8 cellular contexts compared by ENCODE assay signal in the genomic region with DNA sequence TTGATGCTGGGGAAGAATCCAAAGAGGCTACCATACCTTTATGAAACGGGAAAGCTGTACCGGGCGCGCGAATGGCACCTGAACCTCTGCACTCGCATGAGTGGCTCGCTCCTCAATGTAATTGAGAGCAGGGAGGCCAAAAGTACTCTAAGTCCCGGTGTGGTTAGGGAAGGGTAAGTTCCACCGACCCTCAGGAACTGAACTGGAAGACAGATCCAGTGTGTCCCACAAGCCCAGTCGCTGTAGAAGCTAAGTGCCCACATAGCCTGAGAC. TPM values are rescaled to one million over a fixed set of nuclear protein-coding genes. Genes with fewer than 3 reads are reported as not detected.
DNase-seq lines count a peak whose midpoint lies in the region; ATAC-seq and TF ChIP-seq lines count a peak whose summit lies in the region.

No MANE protein-coding gene starts in this region.

- no peaks in the 10 kb centered on the region for H3K9me3 Mint-ChIP-seq in memory B cell

- no peak for TF ChIP-seq POLR2A in vagina (IDR thresholded peaks at IDR 0.05)

- peaks cover 3% of the 10 kb centered on the region for H3K36me3 Mint-ChIP-seq in memory B cell

- H3K4me1 Mint-ChIP-seq in memory B cell: peaks cover 41% of the 10 kb centered on the region

- H3K27me3 Mint-ChIP-seq in memory B cell: no peaks in the 10 kb centered on the region

- peak overlapping the region; percentile 98 for H3K27ac Mint-ChIP-seq in memory B cell

- in situ Hi-C loops in GM13976 (cut with MboI; ENCODE audit: low sequenced_read_pairs, unreplicated experiment): no loop called here

- peaks cover 51% of the 10 kb centered on the region for H3K4me1 ChIP-seq in vagina

- DNase-seq in ELR (ENCODE audit: low read depth) (peak; percentile 36), NCI-H526 treated with DMSO at 0.1 percent for 48 hours (lab: John Stamatoyannopoulos, UW) (peak; percentile 65), memory B cell (ENCODE audit: low spot score in 2 of 2) (no peak), vagina (ENCODE audit: extremely low spot score in 2 of 2) (no peak), GM13976 (ENCODE audit: low spot score) (no peak)
- DNase-seq in central memory CD4-positive, alpha-beta T cell: peak; percentile 3

- H3K27ac ChIP-seq in vagina: peak overlapping the region; percentile 97

- ATAC-seq in memory B cell (ENCODE audit: low read depth) (no peak), GM18873 (IDR thresholded peaks at IDR 0.05; ENCODE audit: low FRiP score, unreplicated experiment) (no peak), GM21737 (IDR thresholded peaks at IDR 0.05; ENCODE audit: unreplicated experiment) (no peak)

- H3K4me3 ChIP-seq in vagina: peak overlapping the region; percentile 89 to 97

- H3K36me3 ChIP-seq in vagina: no peaks in the 10 kb centered on the region

- peak overlapping the region; percentile 99 for H3K4me3 Mint-ChIP-seq in memory B cell

- no peak for TF ChIP-seq CTCF in vagina (IDR thresholded peaks at IDR 0.05)
- no peak for TF ChIP-seq CTCF in GM13976 (IDR thresholded peaks at IDR 0.05; ENCODE audit: borderline replicate concordance, control extremely low read depth, extremely low read depth, insufficient read depth, missing control alignments)

- no peaks in the 10 kb centered on the region for H3K9me3 ChIP-seq in vagina

- intact Hi-C loops in vagina (cut with DNase I): no loop called here

- H3K27me3 ChIP-seq in vagina: no peaks in the 10 kb centered on the region

RNA-seq across cellular contexts. Expression of a gene that starts 1.0 kb away (rescaled TPM):
- total RNA-seq in vagina: 24.1 TPM

RNA-seq across cellular contexts. Expression of a gene that starts 24.8 kb away (rescaled TPM):
- total RNA-seq in vagina: 42.7 TPM

RNA-seq across cellular contexts. Expression of a gene that starts 36.7 kb away (rescaled TPM):
- 19.2 TPM for total RNA-seq in vagina

RNA-seq across cellular contexts. Expression of a gene that starts 41.6 kb away (rescaled TPM):
- total RNA-seq in vagina: 77.8 TPM

RNA-seq across cellular contexts. Expression of a gene that starts 46.0 kb away (rescaled TPM):
- total RNA-seq in vagina: 15.2 TPM

Comparison
In these comparisons a context has a peak if more than half of its experiments do, and no peak if none do; other contexts are left out.
1. DNase-seq: peak in ELR (single experiment), NCI-H526 treated with DMSO at 0.1 percent for 48 hours (single experiment) and central memory CD4-positive, alpha-beta T cell (single experiment); none in memory B cell (0 of 2), vagina (0 of 2) and GM13976 (single experiment).